In the genomic region with DNA sequence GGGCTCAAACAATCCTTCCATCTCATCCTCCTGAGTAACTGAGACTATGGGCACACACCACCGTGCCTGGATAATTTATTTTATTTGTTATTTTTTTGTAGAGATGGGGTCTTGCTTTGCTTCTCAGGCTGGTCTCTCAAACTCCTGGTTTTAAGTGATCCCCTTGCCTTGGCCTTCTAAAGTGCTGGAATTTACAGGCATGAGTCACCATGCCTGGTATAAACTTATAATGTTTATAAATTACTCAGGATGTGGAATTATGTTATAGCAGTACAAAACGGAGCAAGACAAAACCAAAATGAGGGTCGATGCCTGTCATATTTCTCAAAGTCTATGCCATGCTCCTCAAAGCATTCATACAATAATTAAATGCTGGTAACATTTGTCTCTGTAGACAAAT, we compare ENCODE assay signal across 25 cellular contexts. TPM values are rescaled to one million over a fixed set of nuclear protein-coding genes. Genes with fewer than 3 reads are reported as not detected.
"Had no signal": no experiment of that assay in that cellular context is flagged by ENCODE, and none has a peak within 500 bp of the region (broad histone marks: within the 10 kb centered on the region; RNA-seq: fewer than 3 reads in every experiment).

No MANE protein-coding gene starts in this region.

- H3K9me3 Mint-ChIP-seq: activated naive CD4-positive, alpha-beta T cell treated with anti-CD3 and anti-CD28 coated beads, Interleukin-2, amount 50 U/mL, for 72 hours; activated naive CD8-positive, alpha-beta T cell treated with anti-CD3 and anti-CD28 coated beads, Interleukin-2, amount 50 U/mL, for 24 hours; T-helper 1 cell treated with Interleukin-12 subunit alpha and Interleukin-12 subunit beta and Interleukin-4 antibody, amounts not matched to agents 30 μg/mL and 1 μg/mL, for 36 hours had no signal

- H3K9me3 ChIP-seq: ascending aorta, SJSA1 had no signal

- DNase-seq: activated CD4-positive, alpha-beta T cell treated with anti-CD3 and anti-CD28 coated beads for 48 hours; activated CD4-positive, alpha-beta T cell treated with anti-CD3 and anti-CD28 coated beads, Interleukin-2, amount 50 U/mL, for 4 hours; activated CD4-positive, CD25-positive, alpha-beta regulatory T cell treated with anti-CD3 and anti-CD28 coated beads, Interleukin-2, amount 50 U/mL, for 72 hours; activated CD8-positive, alpha-beta memory T cell treated with anti-CD3 and anti-CD28 coated beads, Interleukin-2, amount 50 U/mL, for 48 hours; activated CD8-positive, alpha-beta T cell treated with anti-CD3 and anti-CD28 coated beads, Interleukin-2, amount 10 ng/mL, durations not matched to agents 7 days and 5 days; activated effector memory CD4-positive, alpha-beta T cell treated with Interleukin-2 at 50 U/mL for 16 hours; activated naive CD4-positive, alpha-beta T cell treated with Interleukin-2 at 50 U/mL for 16 hours; activated naive CD8-positive, alpha-beta T cell treated with anti-CD3 and anti-CD28 coated beads, Interleukin-2, amount 50 U/mL, for 24 hours; activated T-cell treated with anti-CD3 and anti-CD28 coated beads, Interleukin-2, amount 50 U/mL, for 1 hour; amniotic stem cell; cerebellar nuclear complex; Karpas-422; NCI-H1092; NCI-H1417; NCI-H1930; NCI-H2171 treated with DMSO at 0.1 percent for 48 hours; NCI-H345; NCI-H524; SHP77 had no signal

- H3K4me3 Mint-ChIP-seq: activated CD8-positive, alpha-beta T cell treated with anti-CD3 and anti-CD28 coated beads, Interleukin-2, amount 10 ng/mL, durations not matched to agents 7 days and 5 days; activated naive CD8-positive, alpha-beta T cell treated with anti-CD3 and anti-CD28 coated beads, Interleukin-2, amount 50 U/mL, for 24 hours; T-helper 1 cell treated with Interleukin-12 subunit alpha and Interleukin-12 subunit beta and Interleukin-4 antibody, amounts not matched to agents 30 μg/mL and 1 μg/mL, for 36 hours had no signal

- H3K36me3 Mint-ChIP-seq: activated naive CD4-positive, alpha-beta T cell treated with anti-CD3 and anti-CD28 coated beads, Interleukin-2, amount 50 U/mL, for 72 hours had no signal

- H3K27me3 ChIP-seq: ascending aorta, brain microvascular endothelial cell, SJSA1 had no signal

- H3K4me3 ChIP-seq: ascending aorta, SJSA1 had no signal

- H3K4me1 ChIP-seq: ascending aorta, SJSA1 had no signal

- H3K36me3 ChIP-seq: ascending aorta, brain microvascular endothelial cell, SJSA1 had no signal

- H3K27me3 Mint-ChIP-seq: activated naive CD8-positive, alpha-beta T cell treated with anti-CD3 and anti-CD28 coated beads, Interleukin-2, amount 50 U/mL, for 24 hours had no signal

- H3K27ac Mint-ChIP-seq: activated CD8-positive, alpha-beta T cell treated with anti-CD3 and anti-CD28 coated beads, Interleukin-2, amount 10 ng/mL, durations not matched to agents 7 days and 5 days; activated naive CD4-positive, alpha-beta T cell treated with anti-CD3 and anti-CD28 coated beads, Interleukin-2, amount 50 U/mL, for 72 hours; activated naive CD8-positive, alpha-beta T cell treated with anti-CD3 and anti-CD28 coated beads, Interleukin-2, amount 50 U/mL, for 24 hours; T-helper 1 cell treated with Interleukin-12 subunit alpha and Interleukin-12 subunit beta and Interleukin-4 antibody, amounts not matched to agents 30 μg/mL and 1 μg/mL, for 36 hours had no signal

- ATAC-seq: activated CD8-positive, alpha-beta T cell treated with anti-CD3 and anti-CD28 coated beads, Interleukin-2, amount 10 ng/mL, durations not matched to agents 7 days and 5 days; activated naive CD4-positive, alpha-beta T cell treated with anti-CD3 and anti-CD28 coated beads, Interleukin-2, amount 50 U/mL, for 72 hours; activated naive CD8-positive, alpha-beta T cell treated with anti-CD3 and anti-CD28 coated beads, Interleukin-2, amount 50 U/mL, for 24 hours had no signal

- H3K27ac ChIP-seq: ascending aorta, brain microvascular endothelial cell, SJSA1 had no signal

RNA-seq across cellular contexts. Expression of gene TEX13C, which starts 29.8 kb away (rescaled TPM):
- total RNA-seq: activated CD8-positive, alpha-beta T cell treated with anti-CD3 and anti-CD28 coated beads, Interleukin-2, amount 10 ng/mL, durations not matched to agents 7 days and 5 days; activated naive CD4-positive, alpha-beta T cell treated with anti-CD3 and anti-CD28 coated beads, Interleukin-2, amount 50 U/mL, for 72 hours; ascending aorta; cardiac septum; SJSA1 had no signal
